In genomic region chr11:131195801-131196517, GRCh38 we compare ENCODE assay signal across 12 cellular contexts.
A peak's percentile ranks its signal among the peaks of the same experiment; 100 is the strongest.
DNase-seq lines count a peak whose midpoint lies in the region; ATAC-seq and TF ChIP-seq lines count a peak whose summit lies in the region.
"Had no signal": no experiment of that assay in that cellular context is flagged by ENCODE, and none has a peak within 500 bp of the region (broad histone marks: within the 10 kb centered on the region; RNA-seq: fewer than 3 reads in every experiment).

No MANE protein-coding gene starts in this region.

- TF ChIP-seq CTCF in breast epithelium (IDR thresholded peaks at IDR 0.05) (no peak), left lung (IDR thresholded peaks at IDR 0.05) (no peak)

- H3K27ac ChIP-seq in breast epithelium: no peak overlapping the region
- no peak overlapping the region for H3K27ac ChIP-seq in left lung
- no peak overlapping the region for H3K27ac ChIP-seq in neuronal stem cell (replicated peaks; ENCODE audit: low read length)

- no peaks in the 10 kb centered on the region for H3K79me1 ChIP-seq in neuronal stem cell (ENCODE audit: low read depth, low read length)

- no peak for TF ChIP-seq POLR2A in breast epithelium (IDR thresholded peaks at IDR 0.05)

- H3K27me3 ChIP-seq in breast epithelium: peaks cover 0 to 9% of the 10 kb centered on the region in 2 donors
- H3K27me3 ChIP-seq in left lung: peaks cover 0 to 14% of the 10 kb centered on the region in 2 donors
- H3K27me3 ChIP-seq in neuronal stem cell (ENCODE audit: control insufficient read depth in 3 of 3, insufficient read depth in 3 of 3, low read depth in 1 of 3, low read length in 3 of 3): peaks cover 0 to 4% (median 0%) of the 10 kb centered on the region in 3 experiments
- H3K27me3 ChIP-seq: BE2C had no signal

- H3K36me3 Mint-ChIP-seq in stimulated activated naive B cell treated with anti-CD40 and anti-IgM and Interleukin-4, amounts not matched to agents 10 μg/mL and 1 μg/mL and 100 μg/mL, for 72 hours: no peaks in the 10 kb centered on the region

- no peak overlapping the region for H2BK12ac ChIP-seq in neuronal stem cell (ENCODE audit: low read length)

- no peak overlapping the region for H2BK120ac ChIP-seq in neuronal stem cell (ENCODE audit: low read depth, low read length)

- no peak overlapping the region for H4K91ac ChIP-seq in neuronal stem cell (ENCODE audit: low read depth, low read length, poor library complexity)

- no peak overlapping the region for H3K4me2 ChIP-seq in neuronal stem cell (ENCODE audit: insufficient read depth, low read length, poor library complexity, severe bottlenecking)

- peak; percentile 21 for DNase-seq in AG08395 (ENCODE audit: low spot score)
- peak; percentile 96 for DNase-seq in NCI-H1092 treated with DMSO at 0.1 percent for 48 hours (lab: John Stamatoyannopoulos, UW)
- peak in 1 of 2 donors; percentile 41 for DNase-seq in breast epithelium (ENCODE audit: low spot score in 2 of 2)
- DNase-seq in left lung: no peak
- DNase-seq in SKM-1 treated with dmso at 0.1 percent for 144 hours (lab: John Stamatoyannopoulos, UW; ENCODE audit: unreplicated experiment): no peak
- no peak for DNase-seq in stimulated activated naive B cell treated with anti-CD40 and anti-IgM and Interleukin-4, amounts not matched to agents 10 μg/mL and 1 μg/mL and 100 μg/mL, for 72 hours
- DNase-seq in UCSD-AML1 (lab: John Stamatoyannopoulos, UW; ENCODE audit: unreplicated experiment): no peak
- DNase-seq in neuronal stem cell (ENCODE audit: low spot score): no peak
- DNase-seq: activated T-cell treated with anti-CD3 and anti-CD28 coated beads for 4 hours, BE2C had no signal

- no peak overlapping the region for H3K14ac ChIP-seq in neuronal stem cell (ENCODE audit: low read length)

- H3K4me1 ChIP-seq in breast epithelium (no peaks in the 10 kb centered on the region), left lung (peaks cover 0 to 6% of the 10 kb centered on the region in 2 donors), neuronal stem cell (ENCODE audit: control insufficient read depth in 2 of 2, insufficient read depth in 1 of 2, low read depth in 1 of 2, low read length in 2 of 2) (peaks cover 0 to 1% of the 10 kb centered on the region in 2 donors)
- H3K4me1 ChIP-seq: BE2C had no signal

- no peak overlapping the region for H3K4me3 Mint-ChIP-seq in stimulated activated naive B cell treated with anti-CD40 and anti-IgM and Interleukin-4, amounts not matched to agents 10 μg/mL and 1 μg/mL and 100 μg/mL, for 72 hours

- H3K9me3 Mint-ChIP-seq in stimulated activated naive B cell treated with anti-CD40 and anti-IgM and Interleukin-4, amounts not matched to agents 10 μg/mL and 1 μg/mL and 100 μg/mL, for 72 hours: no peaks in the 10 kb centered on the region

- WGBS in neuronal stem cell (ENCODE audit: extremely low coverage in 2 of 2, insufficient read length in 2 of 2, insufficient replicate concordance in 1 of 2), 2 donors: no CpG with 5 or more reads among the region's 10 CpGs

- no peaks in the 10 kb centered on the region for H3K4me1 Mint-ChIP-seq in stimulated activated naive B cell treated with anti-CD40 and anti-IgM and Interleukin-4, amounts not matched to agents 10 μg/mL and 1 μg/mL and 100 μg/mL, for 72 hours

- H3K23ac ChIP-seq in neuronal stem cell (ENCODE audit: low read depth, low read length, poor library complexity): no peak overlapping the region

- H3K4ac ChIP-seq in neuronal stem cell (ENCODE audit: low read length): no peak overlapping the region

- H2BK5ac ChIP-seq in neuronal stem cell (ENCODE audit: low read length): no peak overlapping the region

- H3K9me3 ChIP-seq in breast epithelium (no peaks in the 10 kb centered on the region), left lung (no peaks in the 10 kb centered on the region), neuronal stem cell (replicated peaks in 1 of 2; ENCODE audit: control insufficient read depth in 2 of 2, insufficient read depth in 1 of 2, low read depth in 1 of 2, low read length in 2 of 2) (no peaks in the 10 kb centered on the region)
- H3K9me3 ChIP-seq: BE2C had no signal

- H3K18ac ChIP-seq in neuronal stem cell (ENCODE audit: low read length): no peak overlapping the region

- peak overlapping the region in 2 of 3 donors; percentile 17 to 44 for H3K4me3 ChIP-seq in breast epithelium
- H3K4me3 ChIP-seq in left lung: no peak overlapping the region
- H3K4me3 ChIP-seq in neuronal stem cell (ENCODE audit: low read length in 2 of 2): no peak overlapping the region
- H3K4me3 ChIP-seq: GM12878, K562 had no signal

- H3K27ac Mint-ChIP-seq in stimulated activated naive B cell treated with anti-CD40 and anti-IgM and Interleukin-4, amounts not matched to agents 10 μg/mL and 1 μg/mL and 100 μg/mL, for 72 hours: no peak overlapping the region

- no peaks in the 10 kb centered on the region for H3K27me3 Mint-ChIP-seq in stimulated activated naive B cell treated with anti-CD40 and anti-IgM and Interleukin-4, amounts not matched to agents 10 μg/mL and 1 μg/mL and 100 μg/mL, for 72 hours

- no peak overlapping the region for H4K8ac ChIP-seq in neuronal stem cell (ENCODE audit: low read depth, low read length)

- no peak overlapping the region for H2AK5ac ChIP-seq in neuronal stem cell (ENCODE audit: low read depth, low read length)

- intact Hi-C loops in breast epithelium (cut with DNase I; ENCODE audit: low total_unique reads): no loop called here
- intact Hi-C loops in left lung (cut with DNase I): no loop called here

- H2BK15ac ChIP-seq in neuronal stem cell (ENCODE audit: low read length): no peak overlapping the region

- no peaks in the 10 kb centered on the region for H3K36me3 ChIP-seq in breast epithelium
- H3K36me3 ChIP-seq in left lung: no peaks in the 10 kb centered on the region
- H3K36me3 ChIP-seq in neuronal stem cell (replicated peaks in 1 of 2; ENCODE audit: control insufficient read depth in 2 of 2, insufficient read depth in 2 of 2, low read length in 2 of 2): no peaks in the 10 kb centered on the region
- H3K36me3 ChIP-seq: BE2C had no signal

- no peak overlapping the region for H3K9ac ChIP-seq in neuronal stem cell (ENCODE audit: low read depth, low read length, poor library complexity)

- no peak overlapping the region for H2AFZ ChIP-seq in neuronal stem cell (ENCODE audit: low read length)

- ATAC-seq in left lung: peak; percentile 58
- no peak for ATAC-seq in stimulated activated naive B cell treated with anti-CD40 and anti-IgM and Interleukin-4, amounts not matched to agents 10 μg/mL and 1 μg/mL and 100 μg/mL, for 72 hours (replicated peaks)
- ATAC-seq: GM12878, K562 had no signal

Comparison
In these comparisons a context has a peak if more than half of its experiments do, and no peak if none do; other contexts are left out.
1. DNase-seq: peak in AG08395 (single experiment) and NCI-H1092 treated with DMSO at 0.1 percent for 48 hours (single experiment); none in left lung (0 of 2), SKM-1 treated with dmso at 0.1 percent for 144 hours (single experiment), stimulated activated naive B cell treated with anti-CD40 and anti-IgM and Interleukin-4, amounts not matched to agents 10 μg/mL and 1 μg/mL and 100 μg/mL, for 72 hours (single experiment), UCSD-AML1 (single experiment) and neuronal stem cell (single experiment).
2. H3K4me3 ChIP-seq: peak in breast epithelium (2 of 3); none in left lung (0 of 2) and neuronal stem cell (0 of 2).